In the genomic region with DNA sequence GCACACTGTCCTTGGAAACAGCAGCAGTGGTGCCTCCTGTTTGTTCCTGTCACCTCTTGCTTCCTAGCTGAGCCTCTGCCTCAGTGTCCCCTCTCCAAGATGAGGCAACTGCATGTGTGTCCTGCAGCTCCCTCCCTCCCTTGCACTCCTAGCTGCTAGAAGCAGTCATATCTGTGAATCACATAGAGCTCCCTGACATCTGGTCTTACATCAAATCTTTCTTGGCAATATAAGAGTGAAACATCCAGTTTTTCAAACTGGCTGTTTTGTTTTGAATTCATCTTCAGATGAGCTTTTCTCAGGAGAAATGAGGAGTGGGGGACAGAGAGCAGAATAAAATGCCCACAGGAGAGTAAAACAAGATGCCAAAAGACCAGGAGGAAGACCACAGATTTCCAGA, we compare ENCODE assay signal across 1 cellular context.
TF ChIP-seq lines count a peak whose summit lies in the region.

No MANE protein-coding gene starts in this region.

TF ChIP-seq in GM23338, 12 proteins besides CTCF, POLR2A, EP300 and RAD21 (continued from another document):
- TF ChIP-seq, protein P1, sequence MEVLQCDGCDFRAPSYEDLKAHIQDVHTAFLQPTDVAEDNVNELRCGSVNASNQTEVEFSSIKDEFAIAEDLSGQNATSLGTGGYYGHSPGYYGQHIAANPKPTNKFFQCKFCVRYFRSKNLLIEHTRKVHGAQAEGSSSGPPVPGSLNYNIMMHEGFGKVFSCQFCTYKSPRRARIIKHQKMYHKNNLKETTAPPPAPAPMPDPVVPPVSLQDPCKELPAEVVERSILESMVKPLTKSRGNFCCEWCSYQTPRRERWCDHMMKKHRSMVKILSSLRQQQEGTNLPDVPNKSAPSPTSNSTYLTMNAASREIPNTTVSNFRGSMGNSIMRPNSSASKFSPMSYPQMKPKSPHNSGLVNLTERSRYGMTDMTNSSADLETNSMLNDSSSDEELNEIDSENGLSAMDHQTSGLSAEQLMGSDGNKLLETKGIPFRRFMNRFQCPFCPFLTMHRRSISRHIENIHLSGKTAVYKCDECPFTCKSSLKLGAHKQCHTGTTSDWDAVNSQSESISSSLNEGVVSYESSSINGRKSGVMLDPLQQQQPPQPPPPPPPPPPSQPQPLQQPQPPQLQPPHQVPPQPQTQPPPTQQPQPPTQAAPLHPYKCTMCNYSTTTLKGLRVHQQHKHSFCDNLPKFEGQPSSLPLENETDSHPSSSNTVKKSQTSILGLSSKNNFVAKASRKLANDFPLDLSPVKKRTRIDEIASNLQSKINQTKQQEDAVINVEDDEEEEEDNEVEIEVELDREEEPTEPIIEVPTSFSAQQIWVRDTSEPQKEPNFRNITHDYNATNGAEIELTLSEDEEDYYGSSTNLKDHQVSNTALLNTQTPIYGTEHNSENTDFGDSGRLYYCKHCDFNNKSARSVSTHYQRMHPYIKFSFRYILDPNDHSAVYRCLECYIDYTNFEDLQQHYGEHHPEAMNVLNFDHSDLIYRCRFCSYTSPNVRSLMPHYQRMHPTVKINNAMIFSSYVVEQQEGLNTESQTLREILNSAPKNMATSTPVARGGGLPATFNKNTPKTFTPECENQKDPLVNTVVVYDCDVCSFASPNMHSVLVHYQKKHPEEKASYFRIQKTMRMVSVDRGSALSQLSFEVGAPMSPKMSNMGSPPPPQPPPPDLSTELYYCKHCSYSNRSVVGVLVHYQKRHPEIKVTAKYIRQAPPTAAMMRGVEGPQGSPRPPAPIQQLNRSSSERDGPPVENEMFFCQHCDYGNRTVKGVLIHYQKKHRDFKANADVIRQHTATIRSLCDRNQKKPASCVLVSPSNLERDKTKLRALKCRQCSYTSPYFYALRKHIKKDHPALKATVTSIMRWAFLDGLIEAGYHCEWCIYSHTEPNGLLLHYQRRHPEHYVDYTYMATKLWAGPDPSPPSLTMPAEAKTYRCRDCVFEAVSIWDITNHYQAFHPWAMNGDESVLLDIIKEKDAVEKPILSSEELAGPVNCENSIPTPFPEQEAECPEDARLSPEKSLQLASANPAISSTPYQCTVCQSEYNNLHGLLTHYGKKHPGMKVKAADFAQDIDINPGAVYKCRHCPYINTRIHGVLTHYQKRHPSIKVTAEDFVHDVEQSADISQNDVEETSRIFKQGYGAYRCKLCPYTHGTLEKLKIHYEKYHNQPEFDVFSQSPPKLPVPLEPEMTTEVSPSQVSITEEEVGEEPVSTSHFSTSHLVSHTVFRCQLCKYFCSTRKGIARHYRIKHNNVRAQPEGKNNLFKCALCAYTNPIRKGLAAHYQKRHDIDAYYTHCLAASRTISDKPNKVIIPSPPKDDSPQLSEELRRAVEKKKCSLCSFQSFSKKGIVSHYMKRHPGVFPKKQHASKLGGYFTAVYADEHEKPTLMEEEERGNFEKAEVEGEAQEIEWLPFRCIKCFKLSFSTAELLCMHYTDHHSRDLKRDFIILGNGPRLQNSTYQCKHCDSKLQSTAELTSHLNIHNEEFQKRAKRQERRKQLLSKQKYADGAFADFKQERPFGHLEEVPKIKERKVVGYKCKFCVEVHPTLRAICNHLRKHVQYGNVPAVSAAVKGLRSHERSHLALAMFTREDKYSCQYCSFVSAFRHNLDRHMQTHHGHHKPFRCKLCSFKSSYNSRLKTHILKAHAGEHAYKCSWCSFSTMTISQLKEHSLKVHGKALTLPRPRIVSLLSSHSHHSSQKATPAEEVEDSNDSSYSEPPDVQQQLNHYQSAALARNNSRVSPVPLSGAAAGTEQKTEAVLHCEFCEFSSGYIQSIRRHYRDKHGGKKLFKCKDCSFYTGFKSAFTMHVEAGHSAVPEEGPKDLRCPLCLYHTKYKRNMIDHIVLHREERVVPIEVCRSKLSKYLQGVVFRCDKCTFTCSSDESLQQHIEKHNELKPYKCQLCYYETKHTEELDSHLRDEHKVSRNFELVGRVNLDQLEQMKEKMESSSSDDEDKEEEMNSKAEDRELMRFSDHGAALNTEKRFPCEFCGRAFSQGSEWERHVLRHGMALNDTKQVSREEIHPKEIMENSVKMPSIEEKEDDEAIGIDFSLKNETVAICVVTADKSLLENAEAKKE (CRISPR knock-in tag; IDR thresholded peaks at IDR 0.05), result no peak
- TF ChIP-seq CREB1 (CRISPR knock-in tag; IDR thresholded peaks at IDR 0.05; ENCODE audit: low read depth) (no peak), NANOG (IDR thresholded peaks at IDR 0.05; ENCODE audit: borderline replicate concordance) (no peak), EZH2 (IDR thresholded peaks at IDR 0.05; ENCODE audit: low read depth, unreplicated experiment) (no peak), JUNB (IDR thresholded peaks at IDR 0.05; ENCODE audit: unreplicated experiment) (no peak), ZNF114 (CRISPR knock-in tag; IDR thresholded peaks at IDR 0.05) (no peak)
